ENCODE assay signal across 8 cellular contexts in the genomic region with DNA sequence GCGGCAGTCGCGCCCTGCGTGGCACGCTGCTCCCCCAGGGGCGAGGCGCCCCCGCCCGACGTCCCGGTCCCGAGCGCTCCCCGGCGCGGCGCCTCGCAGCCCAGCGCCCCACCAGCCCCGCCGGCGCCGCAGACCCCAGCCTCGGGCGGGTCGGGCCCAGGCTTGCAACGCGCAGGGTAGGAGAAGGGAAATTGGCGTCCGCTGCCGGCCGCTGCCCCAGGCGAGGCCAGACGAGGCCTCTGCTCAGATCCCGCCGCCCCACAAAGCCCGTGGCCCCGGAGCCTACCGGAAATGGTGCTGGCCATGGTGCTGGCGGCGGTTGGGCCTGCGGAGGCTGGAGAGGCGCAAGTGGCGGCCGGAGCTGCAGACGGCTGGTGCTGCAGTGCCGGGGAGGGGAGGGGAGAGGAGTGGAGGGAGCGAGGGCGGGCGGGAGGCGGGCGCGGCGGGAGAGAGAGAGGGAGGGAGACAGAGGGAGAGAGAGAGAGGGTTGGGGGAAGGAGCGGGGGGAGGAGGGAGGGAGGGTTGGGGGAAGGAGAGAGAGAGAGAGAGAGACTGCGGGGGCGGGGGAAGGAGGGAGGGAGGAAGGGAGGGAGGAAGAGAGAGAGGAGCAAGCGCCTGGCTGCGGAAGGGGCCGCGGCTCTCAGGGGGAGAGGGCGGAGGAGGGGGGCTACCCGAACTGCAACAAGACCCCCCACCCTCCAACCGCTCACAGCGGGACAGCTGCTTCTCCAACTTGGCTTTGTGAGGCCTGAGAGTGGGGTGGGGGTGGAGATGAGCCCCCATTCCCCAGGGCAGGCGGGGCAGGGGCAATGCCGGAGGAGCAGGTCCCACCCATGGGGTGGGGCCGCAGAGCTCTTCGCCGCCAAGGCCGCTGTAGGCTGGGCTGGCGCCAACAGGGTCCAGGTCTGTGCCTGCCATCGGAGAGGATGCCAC. TPM values are rescaled to one million over a fixed set of nuclear protein-coding genes. Genes with fewer than 3 reads are reported as not detected.
DNase-seq lines count a peak whose midpoint lies in the region; ATAC-seq and TF ChIP-seq lines count a peak whose summit lies in the region.

A gene (minus strand): TSS at position 384 of the 933 bp plus-strand sequence. CDS start 79 bp downstream, at position 305.

- H3K4me1 Mint-ChIP-seq in activated CD4-positive, alpha-beta T cell treated with anti-CD3 and anti-CD28 coated beads, Interleukin-2, amount 10 ng/mL, durations not matched to agents 24 days and 14 days, result peaks cover 20% of the 10 kb centered on the region

- no peaks in the 10 kb centered on the region for H3K79me2 ChIP-seq in ACC112 (ENCODE audit: control insufficient read depth, insufficient read depth, low read length, unreplicated experiment)

- in situ Hi-C loops in HAP-1 (cut with MboI; ENCODE audit: low sequenced_read_pairs), result no loop called here

- no peak for ATAC-seq in HG02571 (IDR thresholded peaks at IDR 0.05; ENCODE audit: unreplicated experiment)

- H3K27ac Mint-ChIP-seq in activated CD4-positive, alpha-beta T cell treated with anti-CD3 and anti-CD28 coated beads, Interleukin-2, amount 10 ng/mL, durations not matched to agents 24 days and 14 days, result peak within 1 kb of the TSS; percentile 58

- H3K27me3 ChIP-seq in ACC112 (ENCODE audit: insufficient read depth, low read length) (peaks cover 14% of the 10 kb centered on the region; the same call in 1 of the 2 replicates), HAP-1 (ENCODE audit: low read depth) (no peaks in the 10 kb centered on the region)

- DNase-seq in HAP-1 (ENCODE audit: low spot score in 2 of 2) (peak; percentile 85 to 98), NCI-H524 (lab: John Stamatoyannopoulos, UW) (peak; percentile 86 to 87), coronary artery (ENCODE audit: low spot score) (peak; percentile 85), kidney glomerular epithelial cell (lab: John Stamatoyannopoulos, UW) (peak; percentile 70), smooth muscle cell of the brain vasculature (ENCODE audit: low read depth, low spot score) (peak; percentile 62)
- peak; percentile 94 for DNase-seq in activated CD4-positive, alpha-beta T cell treated with anti-CD3 and anti-CD28 coated beads, Interleukin-2, amount 10 ng/mL, durations not matched to agents 24 days and 14 days

- no peak within 1 kb of the TSS for H2AFZ ChIP-seq in ACC112 (ENCODE audit: low read length, unreplicated experiment)

- H3K36me3 Mint-ChIP-seq in activated CD4-positive, alpha-beta T cell treated with anti-CD3 and anti-CD28 coated beads, Interleukin-2, amount 10 ng/mL, durations not matched to agents 24 days and 14 days (ENCODE audit: low read depth), result peaks cover 2% of the 10 kb centered on the region

- peak within 1 kb of the TSS; percentile 77 for H3K4me3 ChIP-seq in ACC112 (ENCODE audit: low read depth, low read length)
- peak within 1 kb of the TSS; percentile 54 for H3K4me3 ChIP-seq in HAP-1
- H3K4me3 ChIP-seq in coronary artery, result peak within 1 kb of the TSS; percentile 80

- no peak for TF ChIP-seq CTCF in coronary artery (IDR thresholded peaks at IDR 0.05)

- no peaks in the 10 kb centered on the region for H3K9me3 Mint-ChIP-seq in activated CD4-positive, alpha-beta T cell treated with anti-CD3 and anti-CD28 coated beads, Interleukin-2, amount 10 ng/mL, durations not matched to agents 24 days and 14 days

- H3K36me3 ChIP-seq in ACC112 (ENCODE audit: insufficient read depth, low read length) (no peaks in the 10 kb centered on the region), HAP-1 (replicated peaks) (no peaks in the 10 kb centered on the region)

- peak within 1 kb of the TSS; percentile 84 for H3K4me3 Mint-ChIP-seq in activated CD4-positive, alpha-beta T cell treated with anti-CD3 and anti-CD28 coated beads, Interleukin-2, amount 10 ng/mL, durations not matched to agents 24 days and 14 days

- no peaks in the 10 kb centered on the region for H3K9me3 ChIP-seq in HAP-1

- intact Hi-C loops in activated CD4-positive, alpha-beta T cell treated with anti-CD3 and anti-CD28 coated beads, Interleukin-2, amount 10 ng/mL, durations not matched to agents 24 days and 14 days (cut with micrococcal nuclease), result loop anchor here (1.0 kb wide), 2 partner anchors 8 to 26 kb away; a partner anchor contains a TSS

- no peak within 1 kb of the TSS for H3K27ac ChIP-seq in ACC112 (ENCODE audit: low read depth, low read length)
- H3K27ac ChIP-seq in coronary artery, result peak within 1 kb of the TSS in 1 of 2 donors; percentile 63

- H3K4me1 ChIP-seq in ACC112 (ENCODE audit: control insufficient read depth, insufficient read depth, low read length, unreplicated experiment), result peaks cover 11% of the 10 kb centered on the region
- H3K4me1 ChIP-seq in HAP-1, result peaks cover 15% of the 10 kb centered on the region

- peaks cover 8% of the 10 kb centered on the region for H3K27me3 Mint-ChIP-seq in activated CD4-positive, alpha-beta T cell treated with anti-CD3 and anti-CD28 coated beads, Interleukin-2, amount 10 ng/mL, durations not matched to agents 24 days and 14 days

RNA-seq across cellular contexts. Expression of the gene that starts here (rescaled TPM):
- 9.7 and 10.7 TPM in 2 replicates for total RNA-seq in activated CD4-positive, alpha-beta T cell treated with anti-CD3 and anti-CD28 coated beads, Interleukin-2, amount 10 ng/mL, durations not matched to agents 24 days and 14 days
